In the genomic region with DNA sequence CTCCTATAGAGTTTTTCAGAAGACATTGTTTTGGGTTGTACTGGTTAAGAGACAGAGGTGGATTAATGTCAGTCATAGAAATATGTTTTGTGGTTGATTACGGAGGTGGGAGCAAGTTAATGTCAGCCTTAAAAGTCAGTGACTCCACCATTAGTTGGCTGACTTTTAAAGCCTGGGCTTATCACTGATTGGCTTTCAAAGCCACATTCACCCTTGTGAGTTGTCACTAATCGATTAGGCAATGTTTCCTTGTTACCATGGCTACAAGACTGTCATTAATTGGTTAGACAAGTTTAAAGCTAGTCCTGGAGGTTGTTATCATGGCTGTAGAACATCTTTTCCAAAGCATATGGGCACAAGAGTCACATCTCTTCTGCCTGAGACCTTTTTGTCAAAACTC, we compare ENCODE assay signal across 1 cellular context.
TF ChIP-seq lines count a peak whose summit lies in the region.

No MANE protein-coding gene starts in this region.

TF ChIP-seq in HepG2, 621 proteins besides CTCF, POLR2A, EP300 and RAD21:
- TF ChIP-seq, protein P1, sequence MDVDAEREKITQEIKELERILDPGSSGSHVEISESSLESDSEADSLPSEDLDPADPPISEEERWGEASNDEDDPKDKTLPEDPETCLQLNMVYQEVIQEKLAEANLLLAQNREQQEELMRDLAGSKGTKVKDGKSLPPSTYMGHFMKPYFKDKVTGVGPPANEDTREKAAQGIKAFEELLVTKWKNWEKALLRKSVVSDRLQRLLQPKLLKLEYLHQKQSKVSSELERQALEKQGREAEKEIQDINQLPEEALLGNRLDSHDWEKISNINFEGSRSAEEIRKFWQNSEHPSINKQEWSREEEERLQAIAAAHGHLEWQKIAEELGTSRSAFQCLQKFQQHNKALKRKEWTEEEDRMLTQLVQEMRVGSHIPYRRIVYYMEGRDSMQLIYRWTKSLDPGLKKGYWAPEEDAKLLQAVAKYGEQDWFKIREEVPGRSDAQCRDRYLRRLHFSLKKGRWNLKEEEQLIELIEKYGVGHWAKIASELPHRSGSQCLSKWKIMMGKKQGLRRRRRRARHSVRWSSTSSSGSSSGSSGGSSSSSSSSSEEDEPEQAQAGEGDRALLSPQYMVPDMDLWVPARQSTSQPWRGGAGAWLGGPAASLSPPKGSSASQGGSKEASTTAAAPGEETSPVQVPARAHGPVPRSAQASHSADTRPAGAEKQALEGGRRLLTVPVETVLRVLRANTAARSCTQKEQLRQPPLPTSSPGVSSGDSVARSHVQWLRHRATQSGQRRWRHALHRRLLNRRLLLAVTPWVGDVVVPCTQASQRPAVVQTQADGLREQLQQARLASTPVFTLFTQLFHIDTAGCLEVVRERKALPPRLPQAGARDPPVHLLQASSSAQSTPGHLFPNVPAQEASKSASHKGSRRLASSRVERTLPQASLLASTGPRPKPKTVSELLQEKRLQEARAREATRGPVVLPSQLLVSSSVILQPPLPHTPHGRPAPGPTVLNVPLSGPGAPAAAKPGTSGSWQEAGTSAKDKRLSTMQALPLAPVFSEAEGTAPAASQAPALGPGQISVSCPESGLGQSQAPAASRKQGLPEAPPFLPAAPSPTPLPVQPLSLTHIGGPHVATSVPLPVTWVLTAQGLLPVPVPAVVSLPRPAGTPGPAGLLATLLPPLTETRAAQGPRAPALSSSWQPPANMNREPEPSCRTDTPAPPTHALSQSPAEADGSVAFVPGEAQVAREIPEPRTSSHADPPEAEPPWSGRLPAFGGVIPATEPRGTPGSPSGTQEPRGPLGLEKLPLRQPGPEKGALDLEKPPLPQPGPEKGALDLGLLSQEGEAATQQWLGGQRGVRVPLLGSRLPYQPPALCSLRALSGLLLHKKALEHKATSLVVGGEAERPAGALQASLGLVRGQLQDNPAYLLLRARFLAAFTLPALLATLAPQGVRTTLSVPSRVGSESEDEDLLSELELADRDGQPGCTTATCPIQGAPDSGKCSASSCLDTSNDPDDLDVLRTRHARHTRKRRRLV (CRISPR knock-in tag; IDR thresholded peaks at IDR 0.05) = no peak
- TF ChIP-seq RFX1 (IDR thresholded peaks at IDR 0.05) = peak; percentile 35; the same call in 1 of the 2 replicates
